In genomic region chr20:35174458-35175216, GRCh38 we compare ENCODE assay signal across 13 cellular contexts. TPM values are rescaled to one million over a fixed set of nuclear protein-coding genes. Genes with fewer than 3 reads are reported as not detected.
DNase-seq lines count a peak whose midpoint lies in the region; FAIRE-seq and TF ChIP-seq lines count a peak whose summit lies in the region.
"Had no signal": no experiment of that assay in that cellular context is flagged by ENCODE, and none has a peak within 500 bp of the region (broad histone marks: within the 10 kb centered on the region; RNA-seq: fewer than 3 reads in every experiment).

No MANE protein-coding gene starts in this region.

- H3K27me3 ChIP-seq in adipocyte (replicated peaks; ENCODE audit: control insufficient read depth, insufficient read depth, low read length): no peaks in the 10 kb centered on the region
- H3K27me3 ChIP-seq in suprapubic skin: no peaks in the 10 kb centered on the region

- peaks cover 27% of the 10 kb centered on the region for H3K36me3 ChIP-seq in adipocyte (ENCODE audit: control insufficient read depth, insufficient read depth, low read length, severe bottlenecking)
- no peaks in the 10 kb centered on the region for H3K36me3 ChIP-seq in kidney (ENCODE audit: control insufficient read depth in 1 of 2, insufficient read depth in 2 of 2, low read length in 2 of 2)
- peaks cover 4% of the 10 kb centered on the region for H3K36me3 ChIP-seq in suprapubic skin
- H3K36me3 ChIP-seq: gastrocnemius medialis had no signal

- H3K27ac ChIP-seq in kidney (ENCODE audit: low read depth in 2 of 2, low read length in 2 of 2): no peak overlapping the region
- no peak overlapping the region for H3K27ac ChIP-seq in suprapubic skin
- H3K27ac ChIP-seq: gastrocnemius medialis had no signal

- H3K9me3 ChIP-seq in adipocyte (ENCODE audit: control insufficient read depth, low read length): no peaks in the 10 kb centered on the region
- no peaks in the 10 kb centered on the region for H3K9me3 ChIP-seq in kidney (ENCODE audit: control insufficient read depth in 1 of 2, low read length in 2 of 2)
- no peaks in the 10 kb centered on the region for H3K9me3 ChIP-seq in suprapubic skin
- H3K9me3 ChIP-seq: gastrocnemius medialis had no signal

- no peak for FAIRE-seq in kidney (lab: Jason Lieb, UNC)
- FAIRE-seq: colon had no signal

- intact Hi-C loops in kidney (cut with DNase I): no loop called here

- peak overlapping the region; percentile 64 for H3K4me3 ChIP-seq in adipocyte (ENCODE audit: low read length)
- peak overlapping the region in 1 of 2 donors; percentile 51 for H3K4me3 ChIP-seq in kidney (ENCODE audit: low read length in 2 of 2)
- peak overlapping the region; percentile 44 for H3K4me3 ChIP-seq in suprapubic skin
- H3K4me3 ChIP-seq: gastrocnemius medialis had no signal

- peak; percentile 12 for DNase-seq in NCI-H146 (lab: John Stamatoyannopoulos, UW)
- DNase-seq in NCI-H146 treated with DMSO at 0.1 percent for 48 hours (lab: John Stamatoyannopoulos, UW; ENCODE audit: unreplicated experiment): no peak
- no peak for DNase-seq in adipocyte (ENCODE audit: low read depth)
- peak; percentile 75 for DNase-seq in kidney
- DNase-seq in suprapubic skin (ENCODE audit: low spot score in 2 of 2): no peak
- DNase-seq in NCI-H226: no peak
- DNase-seq in glomerular visceral epithelial cell (ENCODE audit: extremely low spot score): no peak
- no peak for DNase-seq in EL
- DNase-seq: activated CD4-positive, alpha-beta T cell treated with anti-CD3 and anti-CD28 coated beads, Interleukin-2, amount 50 U/mL, for 1 hour; activated effector memory CD4-positive, alpha-beta T cell treated with Interleukin-2 at 50 U/mL for 16 hours; Kasumi-1 had no signal

- H3K9ac ChIP-seq in adipocyte (ENCODE audit: low read length) (peak overlapping the region; percentile 62), kidney (ENCODE audit: low read length in 2 of 2) (no peak overlapping the region)

- TF ChIP-seq EP300 in suprapubic skin (IDR thresholded peaks at IDR 0.05): no peak

- H3K4me1 ChIP-seq in adipocyte (ENCODE audit: control insufficient read depth, insufficient read depth, low read length) (peaks cover 22% of the 10 kb centered on the region), kidney (ENCODE audit: control insufficient read depth in 1 of 2, insufficient read depth in 1 of 2, low read depth in 1 of 2, low read length in 2 of 2) (peaks cover 7 to 11% of the 10 kb centered on the region in 2 donors), suprapubic skin (peaks cover 29% of the 10 kb centered on the region)
- H3K4me1 ChIP-seq: gastrocnemius medialis had no signal

- TF ChIP-seq CTCF in kidney (IDR thresholded peaks at IDR 0.05; ENCODE audit: borderline replicate concordance, extremely low read depth, insufficient read depth) (no peak), suprapubic skin (IDR thresholded peaks at IDR 0.05) (no peak)

- 81% methylated on average over 30 of the region's 49 CpGs for WGBS in suprapubic skin

- TF ChIP-seq POLR2A in suprapubic skin (IDR thresholded peaks at IDR 0.05): no peak

RNA-seq across cellular contexts. Expression of gene PROCR, which starts 2.8 kb away (rescaled TPM):
- total RNA-seq in kidney (24.5 TPM), suprapubic skin (10 to 100 TPM; 16.4 to 26.6 (median 23.4) TPM)
- 20.7 TPM for polyA plus RNA-seq in kidney (ENCODE audit: insufficient read depth, low read depth, low replicate concordance)

RNA-seq across cellular contexts. Expression of gene EDEM2, which starts 27.5 kb away (rescaled TPM):
- total RNA-seq in kidney: 30.0 TPM
- 27.1 TPM for polyA plus RNA-seq in kidney (ENCODE audit: insufficient read depth, low read depth, low replicate concordance)
- total RNA-seq in suprapubic skin: 10 to 100 TPM; 11.8 to 18.0 (median 13.2) TPM

RNA-seq across cellular contexts. Expression of gene MMP24, which starts 51.9 kb away (rescaled TPM):
- total RNA-seq in kidney (12.4 TPM), suprapubic skin (under 1 TPM in 3 of 4 donors, not detected in 1; 0.16 to 0.47 (median 0.44) TPM)
- polyA plus RNA-seq in kidney (ENCODE audit: insufficient read depth, low read depth, low replicate concordance): 10.7 TPM

Comparison
In these comparisons a context has a peak if more than half of its experiments do, and no peak if none do; other contexts are left out.
1. DNase-seq: peak in NCI-H146 (single experiment) and kidney (single experiment); none in NCI-H146 treated with DMSO at 0.1 percent for 48 hours (single experiment), adipocyte (single experiment), suprapubic skin (0 of 2), NCI-H226 (single experiment), glomerular visceral epithelial cell (single experiment) and EL (single experiment).